21 cellular contexts compared by ENCODE assay signal in the genomic region with DNA sequence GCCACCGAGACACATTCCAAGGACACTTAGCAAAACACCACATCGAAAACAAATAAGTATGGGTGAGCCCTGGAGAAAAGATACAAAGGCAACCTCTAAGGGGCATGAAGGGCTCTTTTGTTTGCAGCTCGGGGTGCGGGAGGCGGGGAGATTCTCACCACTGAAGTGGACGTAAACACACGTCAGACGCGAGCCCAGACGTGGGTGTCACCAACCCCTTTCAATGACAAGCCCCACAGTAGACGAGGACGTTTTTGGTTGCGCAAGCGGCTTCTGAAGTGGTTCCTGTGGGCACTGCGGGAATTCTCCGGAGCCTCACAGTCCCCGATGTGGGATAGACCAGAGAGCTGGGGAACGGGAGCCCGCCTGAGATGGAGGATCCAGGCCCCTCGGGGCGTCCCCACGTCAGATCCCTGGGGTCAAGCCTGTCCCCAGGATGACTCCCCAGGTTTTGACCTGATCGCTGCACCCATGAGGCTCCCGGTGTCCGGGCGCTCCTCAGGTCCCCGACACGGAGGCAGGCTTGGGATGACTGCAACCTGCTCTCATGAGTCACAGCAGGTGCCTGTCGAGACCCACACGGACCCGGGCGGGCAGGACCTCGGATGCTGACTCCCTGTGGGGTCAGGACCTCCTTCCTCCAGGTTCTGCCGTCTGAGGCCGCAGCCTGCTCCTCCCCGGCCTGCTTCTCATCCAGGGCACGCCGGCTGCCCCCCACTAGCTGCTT. TPM values are rescaled to one million over a fixed set of nuclear protein-coding genes. Genes with fewer than 3 reads are reported as not detected.
DNase-seq lines count a peak whose midpoint lies in the region; ATAC-seq and TF ChIP-seq lines count a peak whose summit lies in the region.
"Had no signal": no experiment of that assay in that cellular context is flagged by ENCODE, and none has a peak within 500 bp of the region (broad histone marks: within the 10 kb centered on the region; RNA-seq: fewer than 3 reads in every experiment).

No MANE protein-coding gene starts in this region.

- H3K9me3 ChIP-seq in Panc1 (ENCODE audit: control insufficient read depth, insufficient read depth, low read depth, low read length) (no peaks in the 10 kb centered on the region), right atrium auricular region (peaks cover 0 to 8% of the 10 kb centered on the region in 2 donors), thyroid gland (no peaks in the 10 kb centered on the region), MG63 (no peaks in the 10 kb centered on the region)
- H3K9me3 ChIP-seq: testis had no signal

- H3K27ac ChIP-seq in Panc1 (ENCODE audit: low read length) (no peak overlapping the region), right atrium auricular region (peak overlapping the region; percentile 15 to 60), thyroid gland (no peak overlapping the region)
- H3K27ac ChIP-seq: 22Rv1, HL-60, testis had no signal

- H3K27me3 ChIP-seq in Panc1 (ENCODE audit: control insufficient read depth, insufficient read depth, low read length): peaks cover 31% of the 10 kb centered on the region
- peaks cover 0 to 3% of the 10 kb centered on the region in 2 donors for H3K27me3 ChIP-seq in right atrium auricular region
- H3K27me3 ChIP-seq in thyroid gland: no peaks in the 10 kb centered on the region
- H3K27me3 ChIP-seq in MG63: peaks cover 21% of the 10 kb centered on the region
- H3K27me3 ChIP-seq: testis had no signal

- in situ Hi-C loops in Panc1 (cut with HindIII; ENCODE audit: low pct_unique_long_range_greater_than_20kb, low sequenced_read_pairs): no loop called here

- BruUV-seq in Panc1 (replicated peaks; lab: Mats Ljungman, UMichigan) (no TSS peak), Calu3 (replicated peaks; lab: Mats Ljungman, UMichigan) (no TSS peak)

- TF ChIP-seq POLR2A in thyroid gland (IDR thresholded peaks at IDR 0.05): no peak

- H3K4me3 Mint-ChIP-seq in Calu3 (ENCODE audit: low read depth, unreplicated experiment): no peak overlapping the region
- H3K4me3 Mint-ChIP-seq: activated naive CD8-positive, alpha-beta T cell; activated T-cell treated with anti-CD3 and anti-CD28 coated beads, Interleukin-2, amount 50 U/mL, for 4 hours; CD4-positive, CD25-positive, alpha-beta regulatory T cell had no signal

- CTCF ChIA-PET in Panc1 (lab: Charles Lee): no interaction called here
- CTCF ChIA-PET in Calu3 (lab: Charles Lee): no interaction called here

- WGBS in thyroid gland, 2 donors: 57 to 62% methylated on average over 21 to 25 of the region's 38 CpGs

- no peaks in the 10 kb centered on the region for H3K9me3 Mint-ChIP-seq in Calu3 (ENCODE audit: low read depth, unreplicated experiment)

- no peaks in the 10 kb centered on the region for H3K4me1 Mint-ChIP-seq in Calu3 (ENCODE audit: low read depth, unreplicated experiment)

- peaks cover 58% of the 10 kb centered on the region for H3K27me3 Mint-ChIP-seq in Calu3 (ENCODE audit: unreplicated experiment)

- intact Hi-C loops in Panc1 (cut with micrococcal nuclease; ENCODE audit: unreplicated experiment) (no loop called here), thyroid gland (cut with DNase I) (no loop called here), Calu3 (cut with micrococcal nuclease; ENCODE audit: unreplicated experiment) (no loop called here)

- H3K36me3 ChIP-seq in Panc1 (ENCODE audit: control insufficient read depth, insufficient read depth, low read length) (no peaks in the 10 kb centered on the region), right atrium auricular region (no peaks in the 10 kb centered on the region), thyroid gland (no peaks in the 10 kb centered on the region), MG63 (no peaks in the 10 kb centered on the region)

- POLR2A ChIA-PET in Panc1 (lab: Charles Lee): no interaction called here

- no peaks in the 10 kb centered on the region for H3K36me3 Mint-ChIP-seq in Calu3 (ENCODE audit: insufficient read depth, unreplicated experiment)
- H3K36me3 Mint-ChIP-seq: CD4-positive, CD25-positive, alpha-beta regulatory T cell had no signal

- DNase-seq in DMS79 treated with DMSO at 0.1 percent for 48 hours (lab: John Stamatoyannopoulos, UW) (peak; percentile 9), DMS79 (lab: John Stamatoyannopoulos, UW) (no peak), Panc1 (ENCODE audit: low read depth, low spot score) (no peak), right atrium auricular region (ENCODE audit: low spot score) (peak; percentile 87), thyroid gland (peak; percentile 18 to 55), MG63 (no peak), Calu3 (no peak)
- DNase-seq: activated CD4-positive, alpha-beta T cell treated with anti-CD3 and anti-CD28 coated beads, Interleukin-2, amount 50 U/mL, for 4 hours; activated T-cell treated with anti-CD3 and anti-CD28 coated beads, Interleukin-2, amount 50 U/mL, for 4 hours; CD4-positive, CD25-positive, alpha-beta regulatory T cell; central memory CD4-positive, alpha-beta T cell; KG1; NCI-H1417 treated with DMSO at 0.1 percent for 48 hours; NCI-H446; SK-N-SH; stimulated activated CD4-positive, alpha-beta T cell treated with anti-CD3 and anti-CD28 coated beads, Interleukin-2, amount 100 ng/mL, for 48 hours; testis had no signal

- TF ChIP-seq CTCF in Panc1 (IDR thresholded peaks at IDR 0.05) (no peak), right atrium auricular region (IDR thresholded peaks at IDR 0.05) (no peak), thyroid gland (IDR thresholded peaks at IDR 0.05) (no peak), Calu3 (IDR thresholded peaks at IDR 0.05; ENCODE audit: unreplicated experiment) (no peak)

- no peak overlapping the region for H3K27ac Mint-ChIP-seq in Calu3 (ENCODE audit: unreplicated experiment)
- H3K27ac Mint-ChIP-seq: activated naive CD8-positive, alpha-beta T cell had no signal

- ATAC-seq in Panc1 (peak; percentile 21; the same call in 1 of the 2 replicates), esophagus mucosa (no peak)
- ATAC-seq: activated T-cell treated with anti-CD3 and anti-CD28 coated beads, Interleukin-2, amount 50 U/mL, for 4 hours had no signal

- H3K4me3 ChIP-seq in Panc1 (ENCODE audit: low read depth in 2 of 2, low read length in 2 of 2): no peak overlapping the region
- no peak overlapping the region for H3K4me3 ChIP-seq in right atrium auricular region
- no peak overlapping the region for H3K4me3 ChIP-seq in thyroid gland (replicated peaks in 1 of 3)
- H3K4me3 ChIP-seq in MG63: no peak overlapping the region
- H3K4me3 ChIP-seq: testis had no signal

- H3K4me1 ChIP-seq in Panc1 (ENCODE audit: control insufficient read depth, insufficient read depth, low read length): no peaks in the 10 kb centered on the region
- H3K4me1 ChIP-seq in right atrium auricular region: peaks cover 0 to 5% of the 10 kb centered on the region in 2 donors
- H3K4me1 ChIP-seq in thyroid gland: no peaks in the 10 kb centered on the region

RNA-seq across cellular contexts. Expression of gene ADGRD1, which starts 20.3 kb away (rescaled TPM):
- 0.21 TPM for total RNA-seq in Panc1 (2021; ENCODE audit: unreplicated experiment)
- polyA plus RNA-seq in Panc1 (2012; ENCODE audit: insufficient read length): 0.07 TPM
- total RNA-seq in right atrium auricular region: 100 to 1,000 TPM; 120 to 168 TPM
- total RNA-seq in thyroid gland: 10 to 100 TPM; 14.1 to 44.3 (median 24.7) TPM
- total RNA-seq in MG63 (2014; rRNA removed; shearing (Covaris generic); ENCODE audit: low replicate concordance): 0.89 and 5.3 TPM in 2 replicates
- total RNA-seq in Calu3 (2022): not detected in 2 replicates
- 2.5 TPM for total RNA-seq in esophagus mucosa
- total RNA-seq: CD4-positive, CD25-positive, alpha-beta regulatory T cell had no signal
- polyA plus RNA-seq: SK-N-SH had no signal

Comparison
In these comparisons a context has a peak if more than half of its experiments do, and no peak if none do; other contexts are left out.
1. DNase-seq: peak in DMS79 treated with DMSO at 0.1 percent for 48 hours (single experiment), right atrium auricular region (single experiment) and thyroid gland (2 of 2); none in DMS79 (single experiment), Panc1 (single experiment), MG63 (single experiment) and Calu3 (single experiment).
2. H3K27ac ChIP-seq: peak in right atrium auricular region (2 of 2); none in Panc1 (single experiment) and thyroid gland (0 of 3).